8 cellular contexts compared by ENCODE assay signal in the genomic region with DNA sequence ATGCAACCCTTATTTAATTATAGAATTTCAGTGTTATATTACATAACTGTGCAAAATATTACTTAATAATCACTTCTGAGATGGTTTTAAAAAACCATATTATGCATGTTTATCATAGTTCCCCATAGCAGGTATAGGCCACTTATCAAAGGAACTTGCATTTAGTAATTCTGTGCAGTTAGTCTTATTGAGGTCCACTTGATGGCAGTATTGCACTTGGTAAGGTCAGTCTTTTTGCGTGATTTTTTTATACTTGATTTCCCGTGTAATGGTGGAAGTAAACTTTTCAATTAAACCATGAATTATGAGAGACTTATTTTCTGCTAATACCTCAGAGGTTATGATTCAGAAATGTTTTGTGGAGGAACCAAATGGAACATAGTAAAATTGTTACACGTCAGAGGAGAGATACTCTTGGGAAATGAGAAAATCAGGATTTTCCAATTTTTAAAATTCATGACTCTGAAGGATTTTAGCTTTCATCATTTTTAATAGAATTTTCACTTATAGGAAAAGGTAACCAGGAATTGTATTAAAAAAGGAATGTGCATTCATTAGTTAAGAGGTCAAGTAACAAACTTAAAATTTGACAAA.
DNase-seq lines count a peak whose midpoint lies in the region; ATAC-seq and TF ChIP-seq lines count a peak whose summit lies in the region.

No MANE protein-coding gene starts in this region.

- H3K79me2 ChIP-seq in OCI-LY7 (ENCODE audit: insufficient read depth, low read depth, low read length), result no peaks in the 10 kb centered on the region

- no peaks in the 10 kb centered on the region for H3K9me3 ChIP-seq in OCI-LY7 (ENCODE audit: low read length)

- no peaks in the 10 kb centered on the region for H3K27me3 Mint-ChIP-seq in activated CD4-positive, alpha-beta T cell treated with anti-CD3 and anti-CD28 coated beads, Interleukin-2, amount 10 ng/mL, durations not matched to agents 24 days and 14 days

- H3K27ac ChIP-seq in OCI-LY7 (ENCODE audit: low read depth, low read length, poor library complexity, severe bottlenecking), result no peak overlapping the region

- TF ChIP-seq POLR2A in erythroblast (IDR thresholded peaks at IDR 0.05; ENCODE audit: low read length), result no peak

- ATAC-seq in HG03565 (IDR thresholded peaks at IDR 0.05; ENCODE audit: unreplicated experiment), result peak; percentile 50

- intact Hi-C loops in OCI-LY7 (cut with micrococcal nuclease; ENCODE audit: unreplicated experiment) (no loop called here), posterior vena cava (cut with DNase I) (no loop called here)
- intact Hi-C loops in activated CD4-positive, alpha-beta T cell treated with anti-CD3 and anti-CD28 coated beads, Interleukin-2, amount 10 ng/mL, durations not matched to agents 24 days and 14 days (cut with micrococcal nuclease), result no loop called here

- CTCF ChIA-PET in OCI-LY7 (lab: Charles Lee; ENCODE audit: unreplicated experiment), result no interaction called here

- BruUV-seq in OCI-LY7 (replicated peaks; lab: Mats Ljungman, UMichigan), result no TSS peak

- no peaks in the 10 kb centered on the region for H4K20me1 ChIP-seq in OCI-LY7 (ENCODE audit: insufficient read depth, low read length)

- H3K4me3 Mint-ChIP-seq in activated CD4-positive, alpha-beta T cell treated with anti-CD3 and anti-CD28 coated beads, Interleukin-2, amount 10 ng/mL, durations not matched to agents 24 days and 14 days, result no peak overlapping the region

- no peaks in the 10 kb centered on the region for H3K4me1 ChIP-seq in OCI-LY7 (ENCODE audit: insufficient read depth, low read length, poor library complexity, severe bottlenecking)

- H3K9me3 Mint-ChIP-seq in activated CD4-positive, alpha-beta T cell treated with anti-CD3 and anti-CD28 coated beads, Interleukin-2, amount 10 ng/mL, durations not matched to agents 24 days and 14 days, result no peaks in the 10 kb centered on the region

- POLR2A ChIA-PET in OCI-LY7 (lab: Charles Lee), result interaction anchor here (1.4 kb wide), 1 partner anchor 10 kb away, joined by 4 read pairs; no protein-coding TSS in a partner anchor

- peak; percentile 12 for DNase-seq in EL
- peak; percentile 29 for DNase-seq in OCI-LY7 (ENCODE audit: low spot score)
- DNase-seq in erythroblast (lab: John Stamatoyannopoulos, UW), result peak; percentile 47 to 55
- peak; percentile 85 for DNase-seq in renal cortical epithelial cell (ENCODE audit: low read depth)
- no peak for DNase-seq in activated CD4-positive, alpha-beta T cell treated with anti-CD3 and anti-CD28 coated beads, Interleukin-2, amount 10 ng/mL, durations not matched to agents 24 days and 14 days
- no peak for DNase-seq in cerebellar nuclear complex (lab: John Stamatoyannopoulos, UW)
- DNase-seq in posterior vena cava (ENCODE audit: low spot score), result no peak

- TF ChIP-seq CTCF in OCI-LY7 (conservative IDR thresholded peaks at IDR 0.05; ENCODE audit: low read length), result peak; percentile 71

- no peak overlapping the region for H3K27ac Mint-ChIP-seq in activated CD4-positive, alpha-beta T cell treated with anti-CD3 and anti-CD28 coated beads, Interleukin-2, amount 10 ng/mL, durations not matched to agents 24 days and 14 days

- H3K9me2 ChIP-seq in OCI-LY7 (ENCODE audit: insufficient read depth, low read length), result no peaks in the 10 kb centered on the region

- H3K36me3 Mint-ChIP-seq in activated CD4-positive, alpha-beta T cell treated with anti-CD3 and anti-CD28 coated beads, Interleukin-2, amount 10 ng/mL, durations not matched to agents 24 days and 14 days (ENCODE audit: low read depth), result no peaks in the 10 kb centered on the region

- no peaks in the 10 kb centered on the region for H3K4me1 Mint-ChIP-seq in activated CD4-positive, alpha-beta T cell treated with anti-CD3 and anti-CD28 coated beads, Interleukin-2, amount 10 ng/mL, durations not matched to agents 24 days and 14 days

- no peak overlapping the region for H2AFZ ChIP-seq in OCI-LY7 (ENCODE audit: low read length)

- no peaks in the 10 kb centered on the region for H3K36me3 ChIP-seq in OCI-LY7 (ENCODE audit: insufficient read depth, low read length)

- no peak overlapping the region for H3K4me3 ChIP-seq in OCI-LY7 (ENCODE audit: low read depth, low read length, poor library complexity, severe bottlenecking)

- no peak overlapping the region for H3K4me2 ChIP-seq in OCI-LY7 (ENCODE audit: low read length)

Comparison
In these comparisons a context has a peak if more than half of its experiments do, and no peak if none do; other contexts are left out.
1. DNase-seq: peak in EL (single experiment), OCI-LY7 (single experiment), erythroblast (2 of 2) and renal cortical epithelial cell (single experiment); none in activated CD4-positive, alpha-beta T cell treated with anti-CD3 and anti-CD28 coated beads, Interleukin-2, amount 10 ng/mL, durations not matched to agents 24 days and 14 days (single experiment), cerebellar nuclear complex (0 of 2) and posterior vena cava (single experiment).